ENCODE assay signal across 25 cellular contexts in genomic region chr5:154470949-154471870, GRCh38. TPM values are rescaled to one million over a fixed set of nuclear protein-coding genes. Genes with fewer than 3 reads are reported as not detected.
A peak's percentile ranks its signal among the peaks of the same experiment; 100 is the strongest.
DNase-seq lines count a peak whose midpoint lies in the region; ATAC-seq, FAIRE-seq and TF ChIP-seq lines count a peak whose summit lies in the region.
"Had no signal": no experiment of that assay in that cellular context is flagged by ENCODE, and none has a peak within 500 bp of the region (broad histone marks: within the 10 kb centered on the region; RNA-seq: fewer than 3 reads in every experiment).

No MANE protein-coding gene starts in this region.

- H3K36me3 ChIP-seq in K562 (ENCODE audit: control insufficient read depth, insufficient read depth, low read length) (no peaks in the 10 kb centered on the region), sigmoid colon (no peaks in the 10 kb centered on the region), mucosa of descending colon (ENCODE audit: low read depth) (no peaks in the 10 kb centered on the region)
- H3K36me3 ChIP-seq: breast epithelium, neutrophil, stomach, upper lobe of left lung had no signal

- H3K4me1 ChIP-seq in K562 (replicated peaks in 1 of 2; ENCODE audit: control insufficient read depth in 2 of 2, insufficient read depth in 2 of 2, low read length in 2 of 2), result peaks cover 0 to 7% of the 10 kb centered on the region in 2 experiments; a peak in 1 of 5 replicates
- H3K4me1 ChIP-seq in sigmoid colon, result peaks cover 0 to 63% (median 37%) of the 10 kb centered on the region in 4 donors
- H3K4me1 ChIP-seq in mucosa of descending colon (ENCODE audit: low read depth), result peaks cover 20% of the 10 kb centered on the region

- TF ChIP-seq EP300 in K562 (IDR thresholded peaks at IDR 0.05; ENCODE audit: low read length) (no peak), sigmoid colon (IDR thresholded peaks at IDR 0.05) (no peak)

- no peak overlapping the region for H3K9ac ChIP-seq in K562 (ENCODE audit: insufficient read depth in 1 of 2, low read depth in 2 of 2, low read length in 2 of 2)

- H3K4me3 ChIP-seq in LNCaP clone FGC (ENCODE audit: low read depth, low read length) (no peak overlapping the region), K562 (no peak overlapping the region), sigmoid colon (peak overlapping the region; percentile 2 to 26 (median 14)), mucosa of descending colon (no peak overlapping the region)
- H3K4me3 ChIP-seq: breast epithelium, PC-9, stomach, upper lobe of left lung had no signal

- ATAC-seq in K562 (no peak), HG02610 (IDR thresholded peaks at IDR 0.05; ENCODE audit: unreplicated experiment) (no peak), mucosa of descending colon (no peak), GM21619 (IDR thresholded peaks at IDR 0.05; ENCODE audit: unreplicated experiment) (no peak)
- ATAC-seq: left lobe of liver, WTC11 had no signal

- H4K20me1 ChIP-seq in K562 (replicated peaks; ENCODE audit: control insufficient read depth, insufficient read depth, low read length), result peaks cover 2% of the 10 kb centered on the region; the same call in 1 of the 2 replicates

- no peak for TF ChIP-seq RAD21 in K562 (CRISPR knock-in tag; conservative IDR thresholded peaks at IDR 0.05 in 1 of 2, IDR thresholded peaks at IDR 0.05 in 1 of 2)

- H3K27me3 ChIP-seq in K562 (ENCODE audit: control insufficient read depth in 2 of 2, insufficient read depth in 2 of 2, low read length in 2 of 2) (peaks cover 40 to 51% of the 10 kb centered on the region in 2 experiments), sigmoid colon (peaks cover 0 to 24% (median 5%) of the 10 kb centered on the region in 3 donors)

- no peaks in the 10 kb centered on the region for H3K9me3 ChIP-seq in K562 (replicated peaks; ENCODE audit: control insufficient read depth, insufficient read depth, low read depth, low read length)
- H3K9me3 ChIP-seq in sigmoid colon, result no peaks in the 10 kb centered on the region
- H3K9me3 ChIP-seq in mucosa of descending colon, result no peaks in the 10 kb centered on the region
- H3K9me3 ChIP-seq: breast epithelium, neutrophil, stomach, upper lobe of left lung had no signal

- under 1% methylated on average over 10 of the region's 11 CpGs for WGBS in K562 (ENCODE audit: insufficient coverage, low coverage, missing lambda C conversion rate)
- 20 to 25% methylated on average over 11 of the region's 11 CpGs for whole genome bisulfite sequencing in sigmoid colon, 2 donors

- no peak overlapping the region for H2AFZ ChIP-seq in K562 (ENCODE audit: low read depth, low read length)
- H2AFZ ChIP-seq: PC-9 had no signal

- no peaks in the 10 kb centered on the region for H3K9me1 ChIP-seq in K562 (ENCODE audit: control insufficient read depth, insufficient read depth, low read length)

- TF ChIP-seq POLR2A in K562 (conservative IDR thresholded peaks at IDR 0.05) (no peak), sigmoid colon (IDR thresholded peaks at IDR 0.05) (no peak)

- no peak for FAIRE-seq in K562 (lab: Jason Lieb, UNC)

- H3K79me2 ChIP-seq in K562 (ENCODE audit: control insufficient read depth, insufficient read depth, low read length), result no peaks in the 10 kb centered on the region

- CTCF ChIA-PET in K562 (lab: Yijun Ruan, JAX; ENCODE audit: low intra/inter-chr PET ratio), result no interaction called here

- no peak overlapping the region for H3K27ac ChIP-seq in K562 (ENCODE audit: extremely low read depth, low read depth, low read length)
- H3K27ac ChIP-seq in sigmoid colon, result peak overlapping the region in 3 of 4 donors; percentile 91 to 96 (median 94)
- H3K27ac ChIP-seq: breast epithelium, neutrophil, PC-9, stomach, upper lobe of left lung had no signal

- TF ChIP-seq CTCF in LNCaP clone FGC (IDR thresholded peaks at IDR 0.05; ENCODE audit: control insufficient read depth, extremely low read depth, insufficient read depth) (peak; percentile 13; the same call in 1 of the 2 replicates), K562 (IDR thresholded peaks at IDR 0.05 in 2 of 3, conservative IDR thresholded peaks at IDR 0.05 in 1 of 3; ENCODE audit: insufficient read depth in 2 of 3, low read depth in 1 of 3, low read length in 3 of 3) (no peak), sigmoid colon (IDR thresholded peaks at IDR 0.05) (no peak), mucosa of descending colon (IDR thresholded peaks at IDR 0.05) (no peak)

- BruUV-seq in K562 (replicated peaks; lab: Mats Ljungman, UMichigan), result no TSS peak

- in situ Hi-C loops in K562 (cut with MboI), result no loop called here

- peak; percentile 39 for DNase-seq in NCI-H748 (lab: John Stamatoyannopoulos, UW; ENCODE audit: unreplicated experiment)
- no peak for DNase-seq in NCI-H748 treated with DMSO at 0.1 percent for 48 hours (lab: John Stamatoyannopoulos, UW)
- no peak for DNase-seq in LNCaP clone FGC (ENCODE audit: low read depth)
- DNase-seq in K562 (ENCODE audit: extremely low read depth in 1 of 4, low spot score in 3 of 4), result no peak
- no peak for DNase-seq in sigmoid colon
- no peak for DNase-seq in mucosa of descending colon
- DNase-seq: activated CD4-positive, alpha-beta memory T cell treated with anti-CD3 and anti-CD28 coated beads for 36 hours; activated gamma-delta T cell; GOT3; KBM-7; NCI-H1092; NCI-H2081; PC-9; stomach; upper lobe of left lung had no signal

- POLR2A ChIA-PET in K562 (lab: Yijun Ruan, JAX), result interaction anchor here (0.6 to 1.0 kb wide), 2 partner anchors 144 to 505 kb away, joined by 3 read pairs; no protein-coding TSS in a partner anchor

- no peak overlapping the region for H3K4me2 ChIP-seq in K562 (ENCODE audit: insufficient read depth, low read length)
- H3K4me2 ChIP-seq: PC-9 had no signal

- intact Hi-C loops in K562 (cut with micrococcal nuclease), result no loop called here
- intact Hi-C loops in sigmoid colon (cut with DNase I), result loop anchor here (2.0 kb wide), 1 partner anchor 14 kb away; no protein-coding TSS in a partner anchor
- intact Hi-C loops in mucosa of descending colon (cut with DNase I, micrococcal nuclease), result loop anchor here in 1 of 2 donors (5.0 kb wide), 1 partner anchor 136 kb away; no protein-coding TSS in a partner anchor

TF ChIP-seq in K562, 482 proteins besides CTCF, POLR2A, EP300 and RAD21 (continues in another document):
- no peak for TF ChIP-seq ZKSCAN3 (CRISPR knock-in tag; IDR thresholded peaks at IDR 0.05)
- 0 out of 2 replicates have a peak, but pooled peaks have one; percentile 11 for TF ChIP-seq NFIC (IDR thresholded peaks at IDR 0.05)
- TF ChIP-seq ZNF140 (CRISPR knock-in tag; IDR thresholded peaks at IDR 0.05), result no peak
- no peak for TF ChIP-seq SMAD3 (CRISPR knock-in tag; conservative IDR thresholded peaks at IDR 0.05)

RNA-seq across cellular contexts. Expression of gene HAND1, which starts 6.8 kb away (rescaled TPM):
- not detected in 2 replicates for total RNA-seq in K562 (2011; cell fraction: chromatin; rRNA removed; ENCODE audit: low replicate concordance)
- total RNA-seq in K562 (2011; cell fraction: nucleolus; rRNA removed), result not detected in 2 replicates
- total RNA-seq in K562 (2011; cell fraction: nucleoplasm; rRNA removed), result not detected in 2 replicates
- total RNA-seq in K562 (2014; rRNA removed) (not detected in 2 replicates), K562 (2014; rRNA removed; fragmentation: Illumina TruSeq; extraction: Trizol) (not detected in 2 replicates), K562 (2015; rRNA removed; fragmentation: Illumina TruSeq; extraction: Trizol) (not detected in 2 replicates), K562 (2021) (not detected in 2 replicates), sigmoid colon (10 to 100 TPM; 45.6 to 69.2 (median 48.9) TPM), mucosa of descending colon (10 to 100 TPM in 1 of 3 donors, 1 to 10 TPM in 1, under 1 TPM in 1; 0.61 to 47.3 (median 1.8) TPM)
- polyA plus RNA-seq in K562 (2011; rRNA removed) (not detected in 2 replicates), K562 (2014; fragmentation: Illumina TruSeq; extraction: Trizol) (not detected in 2 replicates), K562 (2014; fragmentation: Nextera tagmentation; extraction: Ambion mirVana) (not detected), K562 (2014; rRNA removed) (not detected in 2 replicates), sigmoid colon (1 to 10 TPM in 2 of 3 donors, not detected in 1; 2.4 to 6.8 TPM)
- 0.03 TPM in 1 of 2 replicates, not detected in the other for polyA plus RNA-seq in K562 (2011; cell fraction: cytosol; rRNA removed)
- not detected in 2 replicates for polyA plus RNA-seq in K562 (2011; cell fraction: nucleus; rRNA removed)
- polyA plus RNA-seq in K562 (2012), result not detected in 2 replicates
- not detected in 2 replicates for polyA minus RNA-seq in K562 (2011; rRNA and poly(A)+ RNA removed)
- polyA minus RNA-seq in K562 (2011; cell fraction: cytosol; rRNA and poly(A)+ RNA removed), result not detected in 2 replicates
- not detected in 2 replicates for polyA minus RNA-seq in K562 (2011; cell fraction: nucleus; rRNA and poly(A)+ RNA removed)
- total RNA-seq: A172; activated CD4-positive, alpha-beta memory T cell treated with anti-CD3 and anti-CD28 coated beads for 36 hours; left lobe of liver; NCI-H460; PC-9; SK-MEL-5; WTC11 had no signal
- polyA plus RNA-seq: BJ, stomach had no signal

RNA-seq across cellular contexts. Expression of gene SAP30L, which starts 25.4 kb away (rescaled TPM):
- 15.1 and 22.0 TPM in 2 replicates for total RNA-seq in K562 (2011; cell fraction: chromatin; rRNA removed; ENCODE audit: low replicate concordance)
- total RNA-seq in K562 (2011; cell fraction: nucleolus; rRNA removed), result 10.0 and 10.2 TPM in 2 replicates
- 11.4 and 17.4 TPM in 2 replicates for total RNA-seq in K562 (2011; cell fraction: nucleoplasm; rRNA removed)
- total RNA-seq in K562 (2014; rRNA removed), result 17.8 and 22.0 TPM in 2 replicates
- 29.4 and 31.0 TPM in 2 replicates for total RNA-seq in K562 (2014; rRNA removed; fragmentation: Illumina TruSeq; extraction: Trizol)
- total RNA-seq in K562 (2015; rRNA removed; fragmentation: Illumina TruSeq; extraction: Trizol), result 25.8 and 28.1 TPM in 2 replicates
- total RNA-seq in K562 (2021), result 27.5 and 33.6 TPM in 2 replicates
- 25.6 and 30.0 TPM in 2 replicates for polyA plus RNA-seq in K562 (2011; rRNA removed)
- polyA plus RNA-seq in K562 (2011; cell fraction: cytosol; rRNA removed), result 10.7 and 11.0 TPM in 2 replicates
- polyA plus RNA-seq in K562 (2011; cell fraction: nucleus; rRNA removed), result 30.7 and 37.8 TPM in 2 replicates
- 33.8 and 34.9 TPM in 2 replicates for polyA plus RNA-seq in K562 (2012)
- 19.4 and 24.9 TPM in 2 replicates for polyA plus RNA-seq in K562 (2014; fragmentation: Illumina TruSeq; extraction: Trizol)
- 1 to 10 TPM; 5.1 to 6.8 TPM for polyA plus RNA-seq in K562 (2014; fragmentation: Nextera tagmentation; extraction: Ambion mirVana)
- 28.5 and 31.4 TPM in 2 replicates for polyA plus RNA-seq in K562 (2014; rRNA removed)
- polyA minus RNA-seq in K562 (2011; rRNA and poly(A)+ RNA removed), result 10.4 and 12.5 TPM in 2 replicates
- 6.3 and 7.5 TPM in 2 replicates for polyA minus RNA-seq in K562 (2011; cell fraction: cytosol; rRNA and poly(A)+ RNA removed)
- polyA minus RNA-seq in K562 (2011; cell fraction: nucleus; rRNA and poly(A)+ RNA removed), result 5.5 and 13.8 TPM in 2 replicates
- 10 to 100 TPM; 36.0 to 51.7 (median 42.9) TPM for total RNA-seq in sigmoid colon
- polyA plus RNA-seq in sigmoid colon, result 10 to 100 TPM; 17.8 to 27.6 (median 24.5) TPM
- total RNA-seq in mucosa of descending colon, result 10 to 100 TPM; 55.0 to 65.6 (median 63.5) TPM

Comparison
In these comparisons a context has a peak if more than half of its experiments do, and no peak if none do; other contexts are left out.
1. H3K4me3 ChIP-seq: peak in sigmoid colon (4 of 4); none in LNCaP clone FGC (single experiment), K562 (single experiment) and mucosa of descending colon (single experiment).